ENCODE assay signal across 8 cellular contexts in the genomic region with DNA sequence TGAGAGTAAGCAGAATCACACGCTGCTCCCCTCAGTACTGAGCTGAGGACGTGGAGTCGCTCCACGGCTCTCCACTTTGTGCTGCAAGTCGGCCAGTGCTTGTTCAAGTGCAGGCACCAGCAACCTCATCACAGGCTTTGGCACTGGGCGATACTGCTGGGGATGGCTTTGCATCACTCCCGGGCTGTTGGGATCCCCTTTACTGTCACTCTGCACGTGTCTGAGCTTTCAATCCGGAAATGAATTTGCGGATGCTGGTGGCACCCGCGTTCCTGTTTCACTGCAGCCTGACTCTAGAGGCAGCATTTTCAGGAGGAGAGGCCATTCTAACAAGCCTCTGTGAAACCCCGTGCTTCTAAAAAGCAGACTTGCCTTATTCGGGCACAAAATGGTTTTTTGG. TPM values are rescaled to one million over a fixed set of nuclear protein-coding genes. Genes with fewer than 3 reads are reported as not detected.
DNase-seq lines count a peak whose midpoint lies in the region; ATAC-seq and TF ChIP-seq lines count a peak whose summit lies in the region.

No MANE protein-coding gene starts in this region.

- CTCF ChIA-PET in CD4-positive, alpha-beta T cell (lab: Charles Lee), result interaction anchor here (1.3 kb wide), 1 partner anchor 24 kb away, joined by 4 read pairs; no protein-coding TSS in a partner anchor

- H2BK5ac ChIP-seq in mesendoderm (ENCODE audit: low read length), result no peak overlapping the region

- POLR2A ChIA-PET in CD4-positive, alpha-beta T cell (lab: Charles Lee), result no interaction called here

- no peaks in the 10 kb centered on the region for H3K27me3 Mint-ChIP-seq in CD4-positive, alpha-beta T cell
- no peaks in the 10 kb centered on the region for H3K27me3 Mint-ChIP-seq in activated T-helper 17 cell treated with anti-CD3 and anti-CD28 coated beads, Interleukin-2, amount 50 U/mL, for 72 hours
- H3K27me3 Mint-ChIP-seq in osteocyte (ENCODE audit: unreplicated experiment), result no peaks in the 10 kb centered on the region

- no peaks in the 10 kb centered on the region for H3K9me3 ChIP-seq in CD4-positive, alpha-beta T cell (ENCODE audit: control insufficient read depth, low read length)

- H3K23ac ChIP-seq in mesendoderm (ENCODE audit: low read length), result no peak overlapping the region

- H3K79me1 ChIP-seq in mesendoderm (ENCODE audit: low read length), result peaks cover 28% of the 10 kb centered on the region

- peaks cover 28% of the 10 kb centered on the region for H3K4me1 Mint-ChIP-seq in CD4-positive, alpha-beta T cell (ENCODE audit: low read depth)
- H3K4me1 Mint-ChIP-seq in activated T-helper 17 cell treated with anti-CD3 and anti-CD28 coated beads, Interleukin-2, amount 50 U/mL, for 72 hours, result peaks cover 8% of the 10 kb centered on the region
- H3K4me1 Mint-ChIP-seq in osteocyte (ENCODE audit: unreplicated experiment), result peaks cover 29% of the 10 kb centered on the region

- H3K27ac ChIP-seq in CD4-positive, alpha-beta T cell (ENCODE audit: low read depth, low read length), result no peak overlapping the region
- H3K27ac ChIP-seq in KMS-11, result peak overlapping the region; percentile 38; the same call in 1 of the 2 replicates
- H3K27ac ChIP-seq in mesendoderm (ENCODE audit: low read depth, low read length), result peak overlapping the region; percentile 22

- intact Hi-C loops in CD4-positive, alpha-beta T cell (cut with DNase I, micrococcal nuclease), result loop anchor here in 1 of 2 experiments (10.0 kb wide), 1 partner anchor 45 kb away; no protein-coding TSS in a partner anchor

- H3K4me1 ChIP-seq in KMS-11 (ENCODE audit: low read depth, poor library complexity, severe bottlenecking) (peaks cover 43% of the 10 kb centered on the region), mesendoderm (ENCODE audit: control insufficient read depth, low read depth, low read length) (peaks cover 2% of the 10 kb centered on the region)

- H3K4me3 ChIP-seq in KMS-11 (IDR thresholded peaks at IDR 0.05; ENCODE audit: insufficient read depth, low read depth, low read length) (no peak overlapping the region), mesendoderm (ENCODE audit: low read length) (no peak overlapping the region)

- H3K27ac Mint-ChIP-seq in CD4-positive, alpha-beta T cell, result peak overlapping the region; percentile 49
- peak overlapping the region; percentile 65 for H3K27ac Mint-ChIP-seq in activated T-helper 17 cell treated with anti-CD3 and anti-CD28 coated beads, Interleukin-2, amount 50 U/mL, for 72 hours
- no peak overlapping the region for H3K27ac Mint-ChIP-seq in osteocyte (ENCODE audit: unreplicated experiment)

- H3K36me3 Mint-ChIP-seq in CD4-positive, alpha-beta T cell (ENCODE audit: low read depth), result peaks cover 22% of the 10 kb centered on the region
- peaks cover 6% of the 10 kb centered on the region for H3K36me3 Mint-ChIP-seq in activated T-helper 17 cell treated with anti-CD3 and anti-CD28 coated beads, Interleukin-2, amount 50 U/mL, for 72 hours (ENCODE audit: low read depth)
- H3K36me3 Mint-ChIP-seq in osteocyte (ENCODE audit: unreplicated experiment), result peaks cover 3% of the 10 kb centered on the region

- peak overlapping the region; percentile 58 for H3K4me3 Mint-ChIP-seq in CD4-positive, alpha-beta T cell
- H3K4me3 Mint-ChIP-seq in activated T-helper 17 cell treated with anti-CD3 and anti-CD28 coated beads, Interleukin-2, amount 50 U/mL, for 72 hours, result peak overlapping the region; percentile 33
- no peak overlapping the region for H3K4me3 Mint-ChIP-seq in osteocyte (ENCODE audit: unreplicated experiment)

- no peak for TF ChIP-seq CTCF in CD4-positive, alpha-beta T cell (IDR thresholded peaks at IDR 0.05)
- TF ChIP-seq CTCF in KMS-11 (conservative IDR thresholded peaks at IDR 0.05; ENCODE audit: low read depth, low read length), result 0 out of 2 replicates have a peak, but pooled peaks have one; percentile 22
- no peak for TF ChIP-seq CTCF in osteocyte (IDR thresholded peaks at IDR 0.05)
- TF ChIP-seq CTCF in omental fat pad (IDR thresholded peaks at IDR 0.05), result no peak

- H3K9me3 Mint-ChIP-seq in CD4-positive, alpha-beta T cell, result no peaks in the 10 kb centered on the region
- H3K9me3 Mint-ChIP-seq in activated T-helper 17 cell treated with anti-CD3 and anti-CD28 coated beads, Interleukin-2, amount 50 U/mL, for 72 hours, result no peaks in the 10 kb centered on the region
- no peaks in the 10 kb centered on the region for H3K9me3 Mint-ChIP-seq in osteocyte (ENCODE audit: unreplicated experiment)

- no peaks in the 10 kb centered on the region for H3K27me3 ChIP-seq in CD4-positive, alpha-beta T cell (ENCODE audit: control insufficient read depth, insufficient read depth, low read length)
- H3K27me3 ChIP-seq in KMS-11 (ENCODE audit: insufficient read depth, low read depth) (no peaks in the 10 kb centered on the region), mesendoderm (ENCODE audit: insufficient read depth, low read length, poor library complexity) (no peaks in the 10 kb centered on the region)

- H3K56ac ChIP-seq in mesendoderm (ENCODE audit: low read length), result no peak overlapping the region

- H4K20me1 ChIP-seq in KMS-11 (ENCODE audit: insufficient read depth), result peaks cover 17% of the 10 kb centered on the region

- H3K9ac ChIP-seq in KMS-11 (no peak overlapping the region), mesendoderm (ENCODE audit: low read length) (no peak overlapping the region)

- H3K79me2 ChIP-seq in KMS-11 (ENCODE audit: insufficient read depth, low read depth) (peaks cover 83% of the 10 kb centered on the region), mesendoderm (ENCODE audit: control insufficient read depth, insufficient read depth, low read length) (peaks cover 92% of the 10 kb centered on the region)

- no peak overlapping the region for H2AFZ ChIP-seq in KMS-11 (ENCODE audit: low read depth)

- H4K8ac ChIP-seq in mesendoderm (ENCODE audit: low read depth, low read length), result no peak overlapping the region

- no CpG with 5 or more reads among the region's 14 CpGs for WGBS in mesendoderm (ENCODE audit: extremely low coverage, insufficient coverage, low lambda C conversion rate)

- H2BK120ac ChIP-seq in mesendoderm (ENCODE audit: low read depth, low read length), result no peak overlapping the region

- no peak overlapping the region for H3K18ac ChIP-seq in mesendoderm (ENCODE audit: low read length)

- ATAC-seq in CD4-positive, alpha-beta T cell (ENCODE audit: poor library complexity), result peak; percentile 88
- peak; percentile 67 for ATAC-seq in activated T-helper 17 cell treated with anti-CD3 and anti-CD28 coated beads, Interleukin-2, amount 50 U/mL, for 72 hours (replicated peaks)
- no peak for ATAC-seq in omental fat pad (ENCODE audit: low FRiP score)

- no peak overlapping the region for H2BK15ac ChIP-seq in mesendoderm (replicated peaks; ENCODE audit: low read depth)

- DNase-seq in CD4-positive, alpha-beta T cell, result no peak
- DNase-seq in mesendoderm (no peak), NCI-H146 treated with DMSO at 0.1 percent for 48 hours (lab: John Stamatoyannopoulos, UW; ENCODE audit: unreplicated experiment) (no peak), osteocyte (ENCODE audit: extremely low spot score, unreplicated experiment) (no peak), omental fat pad (ENCODE audit: low spot score) (no peak), NCI-H2196 (lab: John Stamatoyannopoulos, UW; ENCODE audit: unreplicated experiment) (no peak)

- H3K4me2 ChIP-seq in KMS-11 (peak overlapping the region; percentile 65), mesendoderm (ENCODE audit: low read length) (no peak overlapping the region)

- no peak overlapping the region for H2AK5ac ChIP-seq in mesendoderm (ENCODE audit: low read length)

- no peak overlapping the region for H4K5ac ChIP-seq in mesendoderm (ENCODE audit: low read length)

- H3K36me3 ChIP-seq in KMS-11 (ENCODE audit: insufficient read depth), result no peaks in the 10 kb centered on the region
- H3K36me3 ChIP-seq in mesendoderm (ENCODE audit: control insufficient read depth, insufficient read depth, low read length), result peaks cover 2% of the 10 kb centered on the region

- no peak overlapping the region for H3K4ac ChIP-seq in mesendoderm (ENCODE audit: low read depth, low read length)

RNA-seq across cellular contexts. Expression of gene SMARCA4, which starts 19.1 kb away (rescaled TPM):
- 10 to 100 TPM; 69.6 to 74.5 TPM for total RNA-seq in CD4-positive, alpha-beta T cell
- total RNA-seq in activated T-helper 17 cell treated with anti-CD3 and anti-CD28 coated beads, Interleukin-2, amount 50 U/mL, for 72 hours, result 100 to 1,000 TPM in 1 of 2 donors, 10 to 100 TPM in 1; 71.5 to 119 TPM
- polyA plus RNA-seq in mesendoderm (2013, experiment 1 of 2), result 173 TPM
- polyA plus RNA-seq in mesendoderm (2013, experiment 2 of 2), result 171 TPM
- total RNA-seq in osteocyte (130 and 131 TPM in 2 replicates), omental fat pad (10 to 100 TPM; 42.4 to 89.9 (median 57.8) TPM)

RNA-seq across cellular contexts. Expression of gene TIMM29, which starts 51.3 kb away (rescaled TPM):
- 10 to 100 TPM; 22.6 to 24.8 TPM for total RNA-seq in CD4-positive, alpha-beta T cell
- total RNA-seq in activated T-helper 17 cell treated with anti-CD3 and anti-CD28 coated beads, Interleukin-2, amount 50 U/mL, for 72 hours, result 10 to 100 TPM; 20.7 to 21.4 TPM
- polyA plus RNA-seq in mesendoderm (2013, experiment 1 of 2), result 21.2 TPM
- polyA plus RNA-seq in mesendoderm (2013, experiment 2 of 2), result 20.8 TPM
- total RNA-seq in osteocyte, result 25.7 and 25.8 TPM in 2 replicates
- total RNA-seq in omental fat pad, result 10 to 100 TPM; 14.7 to 22.1 (median 20.3) TPM

RNA-seq across cellular contexts. Expression of gene YIPF2, which starts 51.5 kb away (rescaled TPM):
- total RNA-seq in CD4-positive, alpha-beta T cell, result 10 to 100 TPM; 21.1 to 21.7 TPM
- 10 to 100 TPM; 28.4 to 29.6 TPM for total RNA-seq in activated T-helper 17 cell treated with anti-CD3 and anti-CD28 coated beads, Interleukin-2, amount 50 U/mL, for 72 hours
- 32.3 TPM for polyA plus RNA-seq in mesendoderm (2013, experiment 1 of 2)
- polyA plus RNA-seq in mesendoderm (2013, experiment 2 of 2), result 31.3 TPM
- total RNA-seq in osteocyte (68.4 and 79.5 TPM in 2 replicates), omental fat pad (10 to 100 TPM; 31.0 to 52.4 (median 39.1) TPM)
